In the genomic region with DNA sequence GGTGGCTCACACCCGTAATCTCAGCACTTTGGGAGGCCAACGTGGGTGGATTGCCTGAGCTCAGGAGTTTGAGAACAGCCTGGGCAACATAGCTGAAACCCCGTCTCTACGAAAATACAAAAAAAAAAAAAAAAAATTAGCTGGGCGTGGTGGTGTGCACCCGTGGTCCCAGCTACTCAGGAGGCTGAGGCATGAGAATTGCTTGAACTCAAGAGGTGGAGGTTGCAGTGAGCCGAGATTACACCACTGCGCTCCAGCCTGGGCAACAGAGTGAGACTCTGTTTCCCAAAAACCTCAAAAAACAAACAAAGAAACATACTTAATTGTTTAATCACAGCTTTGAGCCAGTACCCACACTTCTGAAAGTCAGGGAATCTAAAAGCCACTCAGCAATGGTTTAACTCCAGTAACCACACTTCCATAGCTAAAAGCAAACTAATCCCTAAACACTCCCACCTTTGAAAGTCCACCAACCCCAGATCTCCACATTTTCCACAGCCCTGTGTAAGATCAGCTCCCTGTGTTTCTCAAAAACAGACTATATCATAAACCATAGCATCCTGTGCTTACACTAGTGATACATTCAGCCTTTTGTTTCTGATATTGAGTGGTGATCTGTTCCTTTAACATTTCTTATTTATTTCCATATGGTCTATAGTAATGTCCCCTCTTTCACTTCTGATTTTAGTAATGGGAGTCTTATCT, we compare ENCODE assay signal across 1 cellular context.
TF ChIP-seq lines count a peak whose summit lies in the region.

No MANE protein-coding gene starts in this region.

TF ChIP-seq in K562, 482 proteins besides CTCF, POLR2A, EP300 and RAD21 (continued from another document and continues in another):
- TF ChIP-seq, protein P1, sequence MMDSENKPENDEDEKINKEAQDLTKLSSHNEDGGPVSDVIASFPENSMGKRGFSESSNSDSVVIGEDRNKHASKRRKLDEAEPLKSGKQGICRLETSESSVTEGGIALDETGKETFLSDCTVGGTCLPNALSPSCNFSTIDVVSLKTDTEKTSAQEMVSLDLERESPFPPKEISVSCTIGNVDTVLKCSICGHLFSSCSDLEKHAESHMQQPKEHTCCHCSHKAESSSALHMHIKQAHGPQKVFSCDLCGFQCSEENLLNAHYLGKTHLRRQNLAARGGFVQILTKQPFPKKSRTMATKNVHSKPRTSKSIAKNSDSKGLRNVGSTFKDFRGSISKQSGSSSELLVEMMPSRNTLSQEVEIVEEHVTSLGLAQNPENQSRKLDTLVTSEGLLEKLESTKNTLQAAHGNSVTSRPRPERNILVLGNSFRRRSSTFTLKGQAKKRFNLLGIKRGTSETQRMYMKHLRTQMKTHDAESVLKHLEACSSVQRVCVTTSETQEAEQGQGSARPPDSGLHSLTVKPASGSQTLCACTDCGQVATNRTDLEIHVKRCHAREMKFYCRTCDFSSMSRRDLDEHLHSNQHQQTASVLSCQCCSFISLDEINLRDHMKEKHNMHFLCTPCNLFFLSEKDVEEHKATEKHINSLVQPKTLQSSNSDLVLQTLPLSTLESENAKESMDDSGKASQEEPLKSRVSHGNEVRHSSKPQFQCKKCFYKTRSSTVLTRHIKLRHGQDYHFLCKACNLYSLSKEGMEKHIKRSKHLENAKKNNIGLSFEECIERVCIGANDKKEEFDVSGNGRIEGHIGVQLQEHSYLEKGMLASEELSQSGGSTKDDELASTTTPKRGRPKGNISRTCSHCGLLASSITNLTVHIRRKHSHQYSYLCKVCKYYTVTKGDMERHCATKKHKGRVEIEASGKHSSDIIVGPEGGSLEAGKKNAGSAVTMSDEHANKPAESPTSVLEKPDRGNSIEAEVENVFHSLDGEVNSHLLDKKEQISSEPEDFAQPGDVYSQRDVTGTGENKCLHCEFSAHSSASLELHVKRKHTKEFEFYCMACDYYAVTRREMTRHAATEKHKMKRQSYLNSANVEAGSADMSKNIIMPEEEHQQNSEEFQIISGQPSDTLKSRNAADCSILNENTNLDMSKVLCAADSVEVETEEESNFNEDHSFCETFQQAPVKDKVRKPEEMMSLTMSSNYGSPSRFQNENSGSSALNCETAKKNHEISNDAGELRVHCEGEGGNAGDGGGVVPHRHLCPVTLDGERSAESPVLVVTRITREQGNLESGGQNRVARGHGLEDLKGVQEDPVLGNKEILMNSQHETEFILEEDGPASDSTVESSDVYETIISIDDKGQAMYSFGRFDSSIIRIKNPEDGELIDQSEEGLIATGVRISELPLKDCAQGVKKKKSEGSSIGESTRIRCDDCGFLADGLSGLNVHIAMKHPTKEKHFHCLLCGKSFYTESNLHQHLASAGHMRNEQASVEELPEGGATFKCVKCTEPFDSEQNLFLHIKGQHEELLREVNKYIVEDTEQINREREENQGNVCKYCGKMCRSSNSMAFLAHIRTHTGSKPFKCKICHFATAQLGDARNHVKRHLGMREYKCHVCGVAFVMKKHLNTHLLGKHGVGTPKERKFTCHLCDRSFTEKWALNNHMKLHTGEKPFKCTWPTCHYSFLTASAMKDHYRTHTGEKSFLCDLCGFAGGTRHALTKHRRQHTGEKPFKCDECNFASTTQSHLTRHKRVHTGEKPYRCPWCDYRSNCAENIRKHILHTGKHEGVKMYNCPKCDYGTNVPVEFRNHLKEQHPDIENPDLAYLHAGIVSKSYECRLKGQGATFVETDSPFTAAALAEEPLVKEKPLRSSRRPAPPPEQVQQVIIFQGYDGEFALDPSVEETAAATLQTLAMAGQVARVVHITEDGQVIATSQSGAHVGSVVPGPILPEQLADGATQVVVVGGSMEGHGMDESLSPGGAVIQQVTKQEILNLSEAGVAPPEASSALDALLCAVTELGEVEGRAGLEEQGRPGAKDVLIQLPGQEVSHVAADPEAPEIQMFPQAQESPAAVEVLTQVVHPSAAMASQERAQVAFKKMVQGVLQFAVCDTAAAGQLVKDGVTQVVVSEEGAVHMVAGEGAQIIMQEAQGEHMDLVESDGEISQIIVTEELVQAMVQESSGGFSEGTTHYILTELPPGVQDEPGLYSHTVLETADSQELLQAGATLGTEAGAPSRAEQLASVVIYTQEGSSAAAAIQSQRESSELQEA (IDR thresholded peaks at IDR 0.05; ENCODE audit: low read depth) = no peak
- no peak for TF ChIP-seq MED1 (CRISPR knock-in tag; IDR thresholded peaks at IDR 0.05; ENCODE audit: borderline replicate concordance)
- TF ChIP-seq CHD1 (IDR thresholded peaks at IDR 0.05; ENCODE audit: low read length) = no peak
- TF ChIP-seq ESRRB (CRISPR knock-in tag; IDR thresholded peaks at IDR 0.05; ENCODE audit: borderline replicate concordance) = no peak
- TF ChIP-seq, protein P2, sequence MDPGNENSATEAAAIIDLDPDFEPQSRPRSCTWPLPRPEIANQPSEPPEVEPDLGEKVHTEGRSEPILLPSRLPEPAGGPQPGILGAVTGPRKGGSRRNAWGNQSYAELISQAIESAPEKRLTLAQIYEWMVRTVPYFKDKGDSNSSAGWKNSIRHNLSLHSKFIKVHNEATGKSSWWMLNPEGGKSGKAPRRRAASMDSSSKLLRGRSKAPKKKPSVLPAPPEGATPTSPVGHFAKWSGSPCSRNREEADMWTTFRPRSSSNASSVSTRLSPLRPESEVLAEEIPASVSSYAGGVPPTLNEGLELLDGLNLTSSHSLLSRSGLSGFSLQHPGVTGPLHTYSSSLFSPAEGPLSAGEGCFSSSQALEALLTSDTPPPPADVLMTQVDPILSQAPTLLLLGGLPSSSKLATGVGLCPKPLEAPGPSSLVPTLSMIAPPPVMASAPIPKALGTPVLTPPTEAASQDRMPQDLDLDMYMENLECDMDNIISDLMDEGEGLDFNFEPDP (CRISPR knock-in tag; IDR thresholded peaks at IDR 0.05) = no peak
- no peak for TF ChIP-seq MTA1 (IDR thresholded peaks at IDR 0.05; ENCODE audit: borderline replicate concordance)
- no peak for TF ChIP-seq RFX1 (IDR thresholded peaks at IDR 0.05)
- no peak for TF ChIP-seq FOXJ2 (tag; IDR thresholded peaks at IDR 0.05)
- no peak for TF ChIP-seq ZNF780A (CRISPR knock-in tag; IDR thresholded peaks at IDR 0.05)
- TF ChIP-seq SMARCA4 (IDR thresholded peaks at IDR 0.05) = 0 out of 2 replicates have a peak, but pooled peaks have one; percentile 31
- TF ChIP-seq, protein P3, sequence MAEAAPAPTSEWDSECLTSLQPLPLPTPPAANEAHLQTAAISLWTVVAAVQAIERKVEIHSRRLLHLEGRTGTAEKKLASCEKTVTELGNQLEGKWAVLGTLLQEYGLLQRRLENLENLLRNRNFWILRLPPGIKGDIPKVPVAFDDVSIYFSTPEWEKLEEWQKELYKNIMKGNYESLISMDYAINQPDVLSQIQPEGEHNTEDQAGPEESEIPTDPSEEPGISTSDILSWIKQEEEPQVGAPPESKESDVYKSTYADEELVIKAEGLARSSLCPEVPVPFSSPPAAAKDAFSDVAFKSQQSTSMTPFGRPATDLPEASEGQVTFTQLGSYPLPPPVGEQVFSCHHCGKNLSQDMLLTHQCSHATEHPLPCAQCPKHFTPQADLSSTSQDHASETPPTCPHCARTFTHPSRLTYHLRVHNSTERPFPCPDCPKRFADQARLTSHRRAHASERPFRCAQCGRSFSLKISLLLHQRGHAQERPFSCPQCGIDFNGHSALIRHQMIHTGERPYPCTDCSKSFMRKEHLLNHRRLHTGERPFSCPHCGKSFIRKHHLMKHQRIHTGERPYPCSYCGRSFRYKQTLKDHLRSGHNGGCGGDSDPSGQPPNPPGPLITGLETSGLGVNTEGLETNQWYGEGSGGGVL (CRISPR knock-in tag; IDR thresholded peaks at IDR 0.05) = no peak
- no peak for TF ChIP-seq FOSL1 (tag; conservative IDR thresholded peaks at IDR 0.05)
- no peak for TF ChIP-seq HNRNPUL1 (IDR thresholded peaks at IDR 0.05; ENCODE audit: low read length)
- TF ChIP-seq GTF2F1 (IDR thresholded peaks at IDR 0.05; ENCODE audit: low read depth, low read length) = no peak
- TF ChIP-seq SNIP1 (IDR thresholded peaks at IDR 0.05; ENCODE audit: low read depth) = no peak
- TF ChIP-seq, protein P4, sequence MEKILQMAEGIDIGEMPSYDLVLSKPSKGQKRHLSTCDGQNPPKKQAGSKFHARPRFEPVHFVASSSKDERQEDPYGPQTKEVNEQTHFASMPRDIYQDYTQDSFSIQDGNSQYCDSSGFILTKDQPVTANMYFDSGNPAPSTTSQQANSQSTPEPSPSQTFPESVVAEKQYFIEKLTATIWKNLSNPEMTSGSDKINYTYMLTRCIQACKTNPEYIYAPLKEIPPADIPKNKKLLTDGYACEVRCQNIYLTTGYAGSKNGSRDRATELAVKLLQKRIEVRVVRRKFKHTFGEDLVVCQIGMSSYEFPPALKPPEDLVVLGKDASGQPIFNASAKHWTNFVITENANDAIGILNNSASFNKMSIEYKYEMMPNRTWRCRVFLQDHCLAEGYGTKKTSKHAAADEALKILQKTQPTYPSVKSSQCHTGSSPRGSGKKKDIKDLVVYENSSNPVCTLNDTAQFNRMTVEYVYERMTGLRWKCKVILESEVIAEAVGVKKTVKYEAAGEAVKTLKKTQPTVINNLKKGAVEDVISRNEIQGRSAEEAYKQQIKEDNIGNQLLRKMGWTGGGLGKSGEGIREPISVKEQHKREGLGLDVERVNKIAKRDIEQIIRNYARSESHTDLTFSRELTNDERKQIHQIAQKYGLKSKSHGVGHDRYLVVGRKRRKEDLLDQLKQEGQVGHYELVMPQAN (IDR thresholded peaks at IDR 0.05; ENCODE audit: borderline replicate concordance) = 0 out of 2 replicates have a peak, but pooled peaks have one; percentile 34
- TF ChIP-seq ATF7 (IDR thresholded peaks at IDR 0.05) = 0 out of 2 replicates have a peak, but pooled peaks have one; percentile 29
- no peak for TF ChIP-seq ZNF778 (CRISPR knock-in tag; IDR thresholded peaks at IDR 0.05)
- peak; percentile 61; the same call in 1 of the 2 replicates for TF ChIP-seq ZNF551 (CRISPR knock-in tag; IDR thresholded peaks at IDR 0.05)
- TF ChIP-seq, protein P5, sequence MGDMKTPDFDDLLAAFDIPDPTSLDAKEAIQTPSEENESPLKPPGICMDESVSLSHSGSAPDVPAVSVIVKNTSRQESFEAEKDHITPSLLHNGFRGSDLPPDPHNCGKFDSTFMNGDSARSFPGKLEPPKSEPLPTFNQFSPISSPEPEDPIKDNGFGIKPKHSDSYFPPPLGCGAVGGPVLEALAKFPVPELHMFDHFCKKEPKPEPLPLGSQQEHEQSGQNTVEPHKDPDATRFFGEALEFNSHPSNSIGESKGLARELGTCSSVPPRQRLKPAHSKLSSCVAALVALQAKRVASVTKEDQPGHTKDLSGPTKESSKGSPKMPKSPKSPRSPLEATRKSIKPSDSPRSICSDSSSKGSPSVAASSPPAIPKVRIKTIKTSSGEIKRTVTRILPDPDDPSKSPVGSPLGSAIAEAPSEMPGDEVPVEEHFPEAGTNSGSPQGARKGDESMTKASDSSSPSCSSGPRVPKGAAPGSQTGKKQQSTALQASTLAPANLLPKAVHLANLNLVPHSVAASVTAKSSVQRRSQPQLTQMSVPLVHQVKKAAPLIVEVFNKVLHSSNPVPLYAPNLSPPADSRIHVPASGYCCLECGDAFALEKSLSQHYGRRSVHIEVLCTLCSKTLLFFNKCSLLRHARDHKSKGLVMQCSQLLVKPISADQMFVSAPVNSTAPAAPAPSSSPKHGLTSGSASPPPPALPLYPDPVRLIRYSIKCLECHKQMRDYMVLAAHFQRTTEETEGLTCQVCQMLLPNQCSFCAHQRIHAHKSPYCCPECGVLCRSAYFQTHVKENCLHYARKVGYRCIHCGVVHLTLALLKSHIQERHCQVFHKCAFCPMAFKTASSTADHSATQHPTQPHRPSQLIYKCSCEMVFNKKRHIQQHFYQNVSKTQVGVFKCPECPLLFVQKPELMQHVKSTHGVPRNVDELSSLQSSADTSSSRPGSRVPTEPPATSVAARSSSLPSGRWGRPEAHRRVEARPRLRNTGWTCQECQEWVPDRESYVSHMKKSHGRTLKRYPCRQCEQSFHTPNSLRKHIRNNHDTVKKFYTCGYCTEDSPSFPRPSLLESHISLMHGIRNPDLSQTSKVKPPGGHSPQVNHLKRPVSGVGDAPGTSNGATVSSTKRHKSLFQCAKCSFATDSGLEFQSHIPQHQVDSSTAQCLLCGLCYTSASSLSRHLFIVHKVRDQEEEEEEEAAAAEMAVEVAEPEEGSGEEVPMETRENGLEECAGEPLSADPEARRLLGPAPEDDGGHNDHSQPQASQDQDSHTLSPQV (IDR thresholded peaks at IDR 0.05) = peak; percentile 17; the same call in 1 of the 2 replicates
- TF ChIP-seq, protein P6, sequence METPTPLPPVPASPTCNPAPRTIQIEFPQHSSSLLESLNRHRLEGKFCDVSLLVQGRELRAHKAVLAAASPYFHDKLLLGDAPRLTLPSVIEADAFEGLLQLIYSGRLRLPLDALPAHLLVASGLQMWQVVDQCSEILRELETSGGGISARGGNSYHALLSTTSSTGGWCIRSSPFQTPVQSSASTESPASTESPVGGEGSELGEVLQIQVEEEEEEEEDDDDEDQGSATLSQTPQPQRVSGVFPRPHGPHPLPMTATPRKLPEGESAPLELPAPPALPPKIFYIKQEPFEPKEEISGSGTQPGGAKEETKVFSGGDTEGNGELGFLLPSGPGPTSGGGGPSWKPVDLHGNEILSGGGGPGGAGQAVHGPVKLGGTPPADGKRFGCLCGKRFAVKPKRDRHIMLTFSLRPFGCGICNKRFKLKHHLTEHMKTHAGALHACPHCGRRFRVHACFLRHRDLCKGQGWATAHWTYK (CRISPR knock-in tag; IDR thresholded peaks at IDR 0.05) = no peak
- TF ChIP-seq ZNF347 (CRISPR knock-in tag; IDR thresholded peaks at IDR 0.05; ENCODE audit: low read depth) = no peak
- no peak for TF ChIP-seq ZNF12 (CRISPR knock-in tag; IDR thresholded peaks at IDR 0.05)
- TF ChIP-seq EGR1 (conservative IDR thresholded peaks at IDR 0.05) = peak; percentile 87
- no peak for TF ChIP-seq NCOR1 (IDR thresholded peaks at IDR 0.05)
- TF ChIP-seq, protein P7, sequence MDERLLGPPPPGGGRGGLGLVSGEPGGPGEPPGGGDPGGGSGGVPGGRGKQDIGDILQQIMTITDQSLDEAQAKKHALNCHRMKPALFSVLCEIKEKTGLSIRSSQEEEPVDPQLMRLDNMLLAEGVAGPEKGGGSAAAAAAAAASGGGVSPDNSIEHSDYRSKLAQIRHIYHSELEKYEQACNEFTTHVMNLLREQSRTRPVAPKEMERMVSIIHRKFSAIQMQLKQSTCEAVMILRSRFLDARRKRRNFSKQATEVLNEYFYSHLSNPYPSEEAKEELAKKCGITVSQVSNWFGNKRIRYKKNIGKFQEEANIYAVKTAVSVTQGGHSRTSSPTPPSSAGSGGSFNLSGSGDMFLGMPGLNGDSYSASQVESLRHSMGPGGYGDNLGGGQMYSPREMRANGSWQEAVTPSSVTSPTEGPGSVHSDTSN (CRISPR knock-in tag; IDR thresholded peaks at IDR 0.05; ENCODE audit: low read depth) = no peak
- TF ChIP-seq, protein P7 (tag; conservative IDR thresholded peaks at IDR 0.05; ENCODE audit: low read depth) = no peak
- TF ChIP-seq RBBP5 (IDR thresholded peaks at IDR 0.05; ENCODE audit: borderline replicate concordance, insufficient read depth, low read length, poor library complexity, severe bottlenecking) = no peak
- TF ChIP-seq ZNF695 (CRISPR knock-in tag; IDR thresholded peaks at IDR 0.05) = no peak
- TF ChIP-seq GATAD2A (IDR thresholded peaks at IDR 0.05) = no peak
- TF ChIP-seq MAFK (IDR thresholded peaks at IDR 0.05; ENCODE audit: low read length) = no peak
- no peak for TF ChIP-seq ZNF165 (CRISPR knock-in tag; IDR thresholded peaks at IDR 0.05; ENCODE audit: borderline replicate concordance)
- TF ChIP-seq, protein P8, sequence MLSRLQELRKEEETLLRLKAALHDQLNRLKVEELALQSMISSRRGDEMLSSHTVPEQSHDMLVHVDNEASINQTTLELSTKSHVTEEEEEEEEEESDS (CRISPR knock-in tag; IDR thresholded peaks at IDR 0.05) = no peak
- no peak for TF ChIP-seq ZNF707 (CRISPR knock-in tag; conservative IDR thresholded peaks at IDR 0.05)
- no peak for TF ChIP-seq NFXL1 (CRISPR knock-in tag; IDR thresholded peaks at IDR 0.05)
